ENCODE assay signal across 8 cellular contexts in genomic region chr6:30490031-30490876, GRCh38. TPM values are rescaled to one million over a fixed set of nuclear protein-coding genes. Genes with fewer than 3 reads are reported as not detected.
DNase-seq lines count a peak whose midpoint lies in the region; ATAC-seq, FAIRE-seq and TF ChIP-seq lines count a peak whose summit lies in the region.

No MANE protein-coding gene starts in this region.

- no peaks in the 10 kb centered on the region; the same call in 1 of the 2 replicates for H3K27me3 ChIP-seq in GM23338 (ENCODE audit: insufficient read depth)
- H3K27me3 ChIP-seq in H1 (replicated peaks in 1 of 4; ENCODE audit: control insufficient read depth in 3 of 4, extremely low read depth in 1 of 4, insufficient read depth in 3 of 4, low read length in 3 of 4) = no peaks in the 10 kb centered on the region; a peak in 1 of 7 replicates

- no peaks in the 10 kb centered on the region for H3K9me3 ChIP-seq in H1 (ENCODE audit: insufficient read depth in 2 of 2, low read depth in 1 of 2, low read length in 1 of 2)

- peaks cover 6% of the 10 kb centered on the region; the same call in 1 of the 2 replicates for H3K4me1 ChIP-seq in GM23338 (ENCODE audit: insufficient read depth)
- H3K4me1 ChIP-seq in H1 (replicated peaks in 1 of 4; ENCODE audit: control insufficient read depth in 3 of 4, insufficient read depth in 4 of 4, low read length in 3 of 4) = peaks cover 0 to 5% (median 2%) of the 10 kb centered on the region in 4 experiments; a peak in 5 of 7 replicates

- H3K27ac Mint-ChIP-seq in GM23338 = no peak overlapping the region
- peak overlapping the region; percentile 99 for H3K27ac Mint-ChIP-seq in mesothelial cell of epicardium

- H3K36me3 Mint-ChIP-seq in GM23338 (ENCODE audit: low read depth) = peaks cover 26% of the 10 kb centered on the region
- peaks cover 8% of the 10 kb centered on the region for H3K36me3 Mint-ChIP-seq in mesothelial cell of epicardium

- no peak overlapping the region for H3K23ac ChIP-seq in H1 (ENCODE audit: insufficient read length)

- no peak for FAIRE-seq in H1 (lab: Jason Lieb, UNC)

- H2AFZ ChIP-seq in GM23338 (peak overlapping the region; percentile 95), H1 (ENCODE audit: low read length) (peak overlapping the region; percentile 51; the same call in 1 of the 2 replicates)

- no peak overlapping the region for H3K56ac ChIP-seq in H1 (replicated peaks; ENCODE audit: insufficient read length, low read depth, low read length)

- peak overlapping the region in 3 of 4 experiments; percentile 70 to 72 (median 71); a peak in 5 of 7 replicates for H3K9ac ChIP-seq in H1 (replicated peaks in 1 of 4; ENCODE audit: extremely low read depth in 1 of 4, low read depth in 3 of 4, low read length in 3 of 4)

- CTCF ChIA-PET in H1 (lab: Charles Lee; ENCODE audit: partially characterized antibody) = interaction anchor here (0.6 to 3.0 kb wide), 11 partner anchors 8 to 171 kb away, joined by 3 to 10 read pairs (median 4); no protein-coding TSS in a partner anchor

- peak; percentile 80 for ATAC-seq in GM23338

- TF ChIP-seq EP300 in H1 (IDR thresholded peaks at IDR 0.05; ENCODE audit: borderline replicate concordance in 1 of 2, low read depth in 2 of 2, low read length in 2 of 2) = no peak

- H2BK120ac ChIP-seq in H1 (replicated peaks; ENCODE audit: low read depth, low read length) = no peak overlapping the region

- H2BK12ac ChIP-seq in H1 (ENCODE audit: low read depth, low read length) = no peak overlapping the region

- peak overlapping the region; percentile 62 for H3K4me3 ChIP-seq in GM23338
- peak overlapping the region; percentile 79 to 94 (median 86) for H3K4me3 ChIP-seq in H1 (ENCODE audit: extremely low read depth in 1 of 4, insufficient read depth in 2 of 4, low read depth in 3 of 4, low read length in 4 of 4)

- H2BK15ac ChIP-seq in H1 (ENCODE audit: low read length) = no peak overlapping the region

- H3K9me3 Mint-ChIP-seq in GM23338 = no peaks in the 10 kb centered on the region
- H3K9me3 Mint-ChIP-seq in mesothelial cell of epicardium = no peaks in the 10 kb centered on the region

- H3K4me1 Mint-ChIP-seq in GM23338 = peaks cover 15% of the 10 kb centered on the region
- peaks cover 7% of the 10 kb centered on the region for H3K4me1 Mint-ChIP-seq in mesothelial cell of epicardium

- no peak overlapping the region for H2AK5ac ChIP-seq in H1 (ENCODE audit: low read depth, low read length)

- H3K18ac ChIP-seq in H1 (ENCODE audit: extremely low read depth, low read length) = peak overlapping the region; percentile 75

- H3K27me3 Mint-ChIP-seq in GM23338 (ENCODE audit: insufficient read depth, low read depth, poor library complexity) (peaks cover 9% of the 10 kb centered on the region), mesothelial cell of epicardium (ENCODE audit: low read depth) (peaks cover 19% of the 10 kb centered on the region)

- H4K8ac ChIP-seq in H1 (ENCODE audit: extremely low read depth, insufficient read depth, low read length) = no peak overlapping the region; the same call in none of the 2 replicates

- H3K23me2 ChIP-seq in H1 (ENCODE audit: low read depth, low read length) = no peaks in the 10 kb centered on the region; the same call in 1 of the 2 replicates

- 22% methylated on average over 27 of the region's 37 CpGs; no CpG with 5 or more reads in 1 of the 2 experiments for WGBS in H1 (ENCODE audit: extremely low coverage in 1 of 2, insufficient coverage in 1 of 2, insufficient read length in 1 of 2, insufficient replicate concordance in 2 of 2, low coverage in 1 of 2, low lambda C conversion rate in 2 of 2, missing lambda C conversion rate in 1 of 2), 2 experiments

- H3K4me2 ChIP-seq in GM23338 (peak overlapping the region; percentile 68), H1 (ENCODE audit: insufficient read depth in 1 of 2, low read depth in 2 of 2, low read length in 2 of 2) (peak overlapping the region; percentile 54 to 72)

- H3F3A ChIP-seq in GM23338 (replicated peaks; ENCODE audit: low read depth) = no peaks in the 10 kb centered on the region

- POLR2A ChIA-PET in H1 (lab: Charles Lee; ENCODE audit: partially characterized antibody) = interaction anchor here (0.6 to 1.8 kb wide), 15 partner anchors 19 to 238 kb away, joined by 3 to 7 read pairs (median 3); no protein-coding TSS in a partner anchor

- peak overlapping the region; percentile 60 for H3K27ac ChIP-seq in C4-2B
- no peak overlapping the region for H3K27ac ChIP-seq in GM23338 (ENCODE audit: low read depth)
- no peak overlapping the region for H3K27ac ChIP-seq in H1 (ENCODE audit: low read depth, low read length)

- H3K4me3 Mint-ChIP-seq in GM23338 (peak overlapping the region; percentile 88), mesothelial cell of epicardium (peak overlapping the region; percentile 90)

- peaks cover 8% of the 10 kb centered on the region for H4K20me1 ChIP-seq in GM23338 (replicated peaks; ENCODE audit: insufficient read depth)
- peaks cover 0 to 7% of the 10 kb centered on the region in 2 experiments for H4K20me1 ChIP-seq in H1 (replicated peaks in 1 of 2; ENCODE audit: control insufficient read depth in 1 of 2, insufficient read depth in 2 of 2, low read length in 2 of 2)

- H3K14ac ChIP-seq in H1 (ENCODE audit: insufficient read length) = no peak overlapping the region

- no peak for TF ChIP-seq POLR2A in H1 (IDR thresholded peaks at IDR 0.05; ENCODE audit: control extremely low read depth in 1 of 2, low read depth in 2 of 2, low read length in 2 of 2)

- H3K79me1 ChIP-seq in H1 (ENCODE audit: low read depth, low read length) = no peaks in the 10 kb centered on the region

- TF ChIP-seq RAD21 in H1 (IDR thresholded peaks at IDR 0.05 in 1 of 2, conservative IDR thresholded peaks at IDR 0.05 in 1 of 2; ENCODE audit: low read depth in 2 of 2, low read length in 2 of 2) = no peak; a peak in 1 of 4 replicates

- H4K91ac ChIP-seq in H1 (replicated peaks; ENCODE audit: insufficient read length, low read length) = no peak overlapping the region

- no peaks in the 10 kb centered on the region for H3K9me2 ChIP-seq in GM23338 (ENCODE audit: insufficient read depth)

- no peak overlapping the region for H4K5ac ChIP-seq in H1 (ENCODE audit: insufficient read length, low read depth, low read length)

- H2BK5ac ChIP-seq in H1 (ENCODE audit: low read depth, low read length) = no peak overlapping the region

- DNase-seq in GM23338 (ENCODE audit: low spot score) (peak; percentile 82), NCI-H748 treated with DMSO at 0.1 percent for 48 hours (lab: John Stamatoyannopoulos, UW) (peak; percentile 44), H1 (ENCODE audit: low read depth in 1 of 2, low spot score in 2 of 2) (peak in 1 of 2 experiments; percentile 80), mesothelial cell of epicardium (ENCODE audit: low spot score in 2 of 2, unreplicated experiment in 2 of 2) (peak in 1 of 2 experiments; percentile 67), NCI-H1694 (lab: John Stamatoyannopoulos, UW) (no peak)
- peak in 2 of 3 experiments; percentile 70 to 74 for DNase-seq in activated CD8-positive, alpha-beta memory T cell treated with anti-CD3 and anti-CD28 coated beads for 48 hours (ENCODE audit: low read depth in 2 of 3, low spot score in 2 of 3)
- peak; percentile 64 to 72 for DNase-seq in stimulated activated CD8-positive, alpha-beta memory T cell treated with anti-CD3 and anti-CD28 coated beads, Interleukin-4, amount 100 ng/mL, for 1 hour (ENCODE audit: low read depth in 2 of 2, low spot score in 1 of 2)

- no peak overlapping the region for H2BK20ac ChIP-seq in H1 (ENCODE audit: low read length)

- TF ChIP-seq CTCF in C4-2B (conservative IDR thresholded peaks at IDR 0.05) (no peak), GM23338 (conservative IDR thresholded peaks at IDR 0.05; ENCODE audit: low read depth in 2 of 2) (peak in 1 of 2 experiments; percentile 22; a peak in 1 of 4 replicates), H1 (IDR thresholded peaks at IDR 0.05; ENCODE audit: control extremely low read depth in 1 of 3, insufficient read depth in 1 of 3, low read depth in 1 of 3, low read length in 3 of 3) (no peak), mesothelial cell of epicardium (IDR thresholded peaks at IDR 0.05; ENCODE audit: unreplicated experiment) (no peak)

- no peak overlapping the region for H3K4ac ChIP-seq in H1 (replicated peaks; ENCODE audit: insufficient read length, low read depth, low read length)

- H3K36me3 ChIP-seq in GM23338 (ENCODE audit: insufficient read depth) = no peaks in the 10 kb centered on the region
- peaks cover 0 to 13% (median 6%) of the 10 kb centered on the region in 4 experiments; a peak in 3 of 8 replicates for H3K36me3 ChIP-seq in H1 (ENCODE audit: control insufficient read depth in 2 of 4, insufficient read depth in 4 of 4, low read length in 3 of 4)

- H3K79me2 ChIP-seq in GM23338 (replicated peaks; ENCODE audit: insufficient read depth) = no peaks in the 10 kb centered on the region
- no peaks in the 10 kb centered on the region for H3K79me2 ChIP-seq in H1 (ENCODE audit: control insufficient read depth in 1 of 2, insufficient read depth in 2 of 2, low read length in 2 of 2)

TF ChIP-seq in GM23338, 12 proteins besides CTCF, POLR2A, EP300 and RAD21 (continues in another document):
- TF ChIP-seq STAT1 (IDR thresholded peaks at IDR 0.05; ENCODE audit: unreplicated experiment) = no peak

TF ChIP-seq in H1, 55 proteins besides CTCF, POLR2A, EP300 and RAD21 (continues in another document):
- TF ChIP-seq FOSL1 (IDR thresholded peaks at IDR 0.05; ENCODE audit: insufficient read depth, low read depth, low read length) (no peak), PHF8 (conservative IDR thresholded peaks at IDR 0.05; ENCODE audit: low read depth, low read length) (no peak), RBBP5 (IDR thresholded peaks at IDR 0.05; ENCODE audit: borderline replicate concordance, low read depth, low read length) (0 out of 2 replicates have a peak, but pooled peaks have one; percentile 6), EGR1 (IDR thresholded peaks at IDR 0.05; ENCODE audit: borderline replicate concordance, low read depth, low read length) (no peak), SUZ12 (IDR thresholded peaks at IDR 0.05; ENCODE audit: low read length) (no peak), CHD1 (IDR thresholded peaks at IDR 0.05; ENCODE audit: low read depth, low read length) (no peak)

RNA-seq across cellular contexts. Expression of gene HLA-E, which starts 0.9 kb away (rescaled TPM):
- total RNA-seq in GM23338 (2014; rRNA removed; shearing (Covaris generic)) = 36.0 and 44.2 TPM in 2 replicates
- polyA plus RNA-seq in GM23338 (2016; fragmentation: Nextera tagmentation; extraction: Ambion mirVana) (15.6 and 15.9 TPM in 2 replicates), H1 (2011; rRNA removed) (20.2 and 26.1 TPM in 2 replicates)
- total RNA-seq in H1 (2021; fragmentation: NEBNext Ultra II Directional; extraction: Animal tissue kit (Norgen Biotek cat#: 25700)) = 24.4 and 28.0 TPM in 2 replicates
- 29.0 TPM for polyA plus RNA-seq in H1 (2011; cell fraction: cytosol; rRNA removed)
- 29.1 TPM for polyA plus RNA-seq in H1 (2011; cell fraction: nucleus; rRNA removed)
- 26.1 to 29.2 TPM (median 27.6 TPM) in 4 replicates for polyA plus RNA-seq in H1 (2012, experiment 1 of 2)
- polyA plus RNA-seq in H1 (2012, experiment 2 of 2) = 30.7 TPM
- 35.3 TPM for polyA plus RNA-seq in H1 (2013, experiment 1 of 2)
- polyA plus RNA-seq in H1 (2013, experiment 2 of 2) = 41.8 TPM
- 17.0 and 18.3 TPM in 2 replicates for polyA minus RNA-seq in H1 (2011; rRNA and poly(A)+ RNA removed)
- polyA minus RNA-seq in H1 (2011; cell fraction: cytosol; rRNA and poly(A)+ RNA removed) = 16.2 TPM
- polyA minus RNA-seq in H1 (2011; cell fraction: nucleus; rRNA and poly(A)+ RNA removed) = 20.6 TPM
- total RNA-seq in mesothelial cell of epicardium = 59.5 to 61.9 TPM (median 61.7 TPM) in 3 replicates
